Comparison of ENCODE assay signal across 17 cellular contexts in the genomic region with DNA sequence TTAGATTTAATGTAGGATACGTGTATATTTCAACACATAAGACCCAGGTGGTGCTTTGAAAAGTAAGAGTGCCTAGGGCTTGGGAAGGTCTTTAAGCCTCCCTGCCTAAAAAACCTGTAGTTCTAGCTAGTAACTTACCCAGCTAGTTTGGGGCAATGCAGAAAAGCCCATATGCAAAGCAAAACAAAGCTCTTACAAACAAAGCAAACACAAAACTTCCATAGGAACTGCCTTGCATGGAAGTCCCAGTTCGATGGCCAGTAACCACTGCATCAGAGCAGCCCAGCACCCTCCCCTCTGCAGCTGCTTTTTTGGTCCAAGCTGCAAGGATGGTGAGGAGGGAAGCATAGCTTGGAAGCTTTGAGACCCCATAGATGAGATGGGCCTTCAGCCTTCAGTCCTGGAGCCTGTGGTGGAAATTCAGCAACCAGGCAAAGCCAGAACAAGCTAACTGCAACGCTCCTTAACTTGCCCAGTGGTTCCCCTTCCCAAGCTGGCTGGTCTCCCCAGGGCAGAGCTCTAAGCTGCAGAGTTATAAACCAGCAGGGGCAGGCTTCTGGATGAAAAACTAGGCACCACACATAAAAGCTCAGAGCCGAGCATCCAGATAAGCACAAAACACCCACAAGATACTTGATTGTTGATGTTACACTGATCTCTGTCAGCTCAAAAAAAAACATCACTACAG. TPM values are rescaled to one million over a fixed set of nuclear protein-coding genes. Genes with fewer than 3 reads are reported as not detected.
DNase-seq lines count a peak whose midpoint lies in the region; ATAC-seq and TF ChIP-seq lines count a peak whose summit lies in the region.
"Had no signal": no experiment of that assay in that cellular context is flagged by ENCODE, and none has a peak within 500 bp of the region (broad histone marks: within the 10 kb centered on the region; RNA-seq: fewer than 3 reads in every experiment).

No MANE protein-coding gene starts in this region.

- peak; percentile 54 for DNase-seq in A673 (ENCODE audit: low spot score)
- DNase-seq in H7 = peak; percentile 47
- peak; percentile 16 for DNase-seq in OCI-M1 (lab: John Stamatoyannopoulos, UW)
- DNase-seq in right cardiac atrium = no peak
- DNase-seq in NCI-H345 treated with DMSO at 0.1 percent for 48 hours (lab: John Stamatoyannopoulos, UW; ENCODE audit: unreplicated experiment) = no peak
- DNase-seq in SJCRH30 = no peak
- DNase-seq in activated effector memory CD4-positive, alpha-beta T cell treated with anti-CD3 and anti-CD28 coated beads, Interleukin-2, amount 50 U/mL, for 16 hours = no peak
- DNase-seq: activated B cell treated with CpG ODN at 0.5 μM for 24 hours; activated naive CD4-positive, alpha-beta T cell treated with anti-CD3 and anti-CD28 coated beads, Interleukin-2, amount 10 ng/mL, durations not matched to agents 7 days and 5 days; body of pancreas; effector CD4-positive, alpha-beta T cell; immature natural killer cell; mesenchymal stem cell; MG63; small intestine; stimulated activated naive CD8-positive, alpha-beta T cell treated with anti-CD3 and anti-CD28 coated beads, Interleukin-15, Interleukin-2, amounts not matched to agents 100 U/mL and 50 U/mL, for 24 hours had no signal

- intact Hi-C loops in A673 (cut with micrococcal nuclease; ENCODE audit: unreplicated experiment) (no loop called here), right cardiac atrium (cut with DNase I) (no loop called here)

- H3K4me1 ChIP-seq in A673 (ENCODE audit: insufficient read depth, low read length, poor library complexity, severe bottlenecking) = peaks cover 23% of the 10 kb centered on the region
- peaks cover 3% of the 10 kb centered on the region for H3K4me1 ChIP-seq in right cardiac atrium (ENCODE audit: control insufficient read depth, insufficient read depth, low read length)
- H3K4me1 ChIP-seq in SJCRH30 = no peaks in the 10 kb centered on the region

- H3K27me3 ChIP-seq in A673 (replicated peaks; ENCODE audit: insufficient read depth, low read depth, low read length, poor library complexity) (no peaks in the 10 kb centered on the region), H7 (ENCODE audit: control insufficient read depth, insufficient read depth, low read length) (no peaks in the 10 kb centered on the region), right cardiac atrium (ENCODE audit: control insufficient read depth, insufficient read depth) (no peaks in the 10 kb centered on the region), SJCRH30 (no peaks in the 10 kb centered on the region; the same call in 1 of the 2 replicates)
- H3K27me3 ChIP-seq: body of pancreas, MG63 had no signal

- H3K4me3 ChIP-seq in A673 (ENCODE audit: low read depth, low read length, poor library complexity, severe bottlenecking) (no peak overlapping the region), H7 (ENCODE audit: insufficient read depth, low read depth, low read length) (no peak overlapping the region), right cardiac atrium (ENCODE audit: low read length) (no peak overlapping the region), SJCRH30 (no peak overlapping the region)
- H3K4me3 ChIP-seq: body of pancreas, MG63 had no signal

- CTCF ChIA-PET in A673 (lab: Charles Lee) = no interaction called here

- H3K27ac ChIP-seq in A673 (ENCODE audit: low read depth, low read length, poor library complexity, severe bottlenecking) = no peak overlapping the region
- peak overlapping the region; percentile 12 for H3K27ac ChIP-seq in right cardiac atrium (ENCODE audit: low read length)
- no peak overlapping the region for H3K27ac ChIP-seq in SJCRH30
- H3K27ac ChIP-seq: body of pancreas had no signal

- 61% methylated on average over 4 of the region's 4 CpGs for WGBS in right cardiac atrium

- TF ChIP-seq CTCF in A673 (conservative IDR thresholded peaks at IDR 0.05; ENCODE audit: low read depth, low read length) = peak; percentile 50

- H3K36me3 ChIP-seq in A673 (ENCODE audit: insufficient read depth, low read length, poor library complexity, severe bottlenecking) (no peaks in the 10 kb centered on the region), H7 (replicated peaks; ENCODE audit: control insufficient read depth, insufficient read depth, low read length) (no peaks in the 10 kb centered on the region), SJCRH30 (no peaks in the 10 kb centered on the region)
- H3K36me3 ChIP-seq: MG63 had no signal

- POLR2A ChIA-PET in A673 (lab: Charles Lee; ENCODE audit: low non-redundant PET) = no interaction called here

- H3K9me3 ChIP-seq in A673 (ENCODE audit: low read depth, low read length, poor library complexity, severe bottlenecking) (no peaks in the 10 kb centered on the region), right cardiac atrium (ENCODE audit: control insufficient read depth, low read length) (no peaks in the 10 kb centered on the region), SJCRH30 (replicated peaks) (no peaks in the 10 kb centered on the region)
- H3K9me3 ChIP-seq: body of pancreas, MG63 had no signal

- ATAC-seq in right cardiac atrium = no peak
- ATAC-seq in HG03025 (IDR thresholded peaks at IDR 0.05; ENCODE audit: low FRiP score, unreplicated experiment) = no peak
- ATAC-seq: body of pancreas; stimulated activated naive CD8-positive, alpha-beta T cell treated with anti-CD3 and anti-CD28 coated beads, Interleukin-15, Interleukin-2, amounts not matched to agents 100 U/mL and 50 U/mL, for 24 hours had no signal

- no TSS peak for BruUV-seq in A673 (replicated peaks; lab: Mats Ljungman, UMichigan)

RNA-seq across cellular contexts. Expression of a gene that starts 16.2 kb away (rescaled TPM):
- 11.1 and 13.4 TPM in 2 replicates for total RNA-seq in A673 (2021)
- 11.0 and 14.1 TPM in 2 replicates for total RNA-seq in H7 (2014; rRNA removed; shearing (Covaris generic))
- 10 to 100 TPM; 11.4 to 13.3 (median 13.0) TPM for total RNA-seq in right cardiac atrium
- 27.7 TPM for polyA plus RNA-seq in right cardiac atrium
- 4.2 and 7.0 TPM in 2 replicates for total RNA-seq in SJCRH30 (2014; rRNA removed; shearing (Covaris generic))

RNA-seq across cellular contexts. Expression of a gene that starts 16.3 kb away (rescaled TPM):
- 215 and 230 TPM in 2 replicates for total RNA-seq in A673 (2021)
- total RNA-seq in H7 (2014; rRNA removed; shearing (Covaris generic)) = 94.0 and 97.5 TPM in 2 replicates
- total RNA-seq in right cardiac atrium = 100 to 1,000 TPM; 178 to 218 (median 200) TPM
- 671 TPM for polyA plus RNA-seq in right cardiac atrium
- total RNA-seq in SJCRH30 (2014; rRNA removed; shearing (Covaris generic)) = 326 and 328 TPM in 2 replicates

Comparison
In these comparisons a context has a peak if more than half of its experiments do, and no peak if none do; other contexts are left out.
1. DNase-seq: peak in A673 (single experiment), H7 (single experiment) and OCI-M1 (single experiment); none in right cardiac atrium (0 of 3), NCI-H345 treated with DMSO at 0.1 percent for 48 hours (single experiment), SJCRH30 (0 of 2) and activated effector memory CD4-positive, alpha-beta T cell treated with anti-CD3 and anti-CD28 coated beads, Interleukin-2, amount 50 U/mL, for 16 hours (single experiment).